9 cellular contexts compared by ENCODE assay signal in genomic region chr3:25897019-25897418, GRCh38.
DNase-seq lines count a peak whose midpoint lies in the region; ATAC-seq and TF ChIP-seq lines count a peak whose summit lies in the region.
"Had no signal": no experiment of that assay in that cellular context is flagged by ENCODE, and none has a peak within 500 bp of the region (broad histone marks: within the 10 kb centered on the region; RNA-seq: fewer than 3 reads in every experiment).

No MANE protein-coding gene starts in this region.

- H3K27me3 Mint-ChIP-seq in natural killer cell (ENCODE audit: low read depth in 2 of 2), result no peaks in the 10 kb centered on the region
- H3K27me3 Mint-ChIP-seq: dendritic cell treated with granulocyte-macrophage colony-stimulating factor and Interleukin-4, amounts not matched to agents 40 ng/mL and 50 ng/mL, for 4 days had no signal

- peaks cover 0 to 3% of the 10 kb centered on the region in 2 donors for H3K4me1 Mint-ChIP-seq in natural killer cell

- no peaks in the 10 kb centered on the region for H3K9me3 Mint-ChIP-seq in natural killer cell
- H3K9me3 Mint-ChIP-seq: dendritic cell treated with granulocyte-macrophage colony-stimulating factor and Interleukin-4, amounts not matched to agents 40 ng/mL and 50 ng/mL, for 4 days had no signal

- intact Hi-C loops in natural killer cell (cut with micrococcal nuclease), result no loop called here

- H3K27me3 ChIP-seq in brain microvascular endothelial cell (replicated peaks), result no peaks in the 10 kb centered on the region

- TF ChIP-seq CTCF in C4-2B (conservative IDR thresholded peaks at IDR 0.05) (peak; percentile 70), brain microvascular endothelial cell (IDR thresholded peaks at IDR 0.05; ENCODE audit: low read depth, low read length, missing control alignments) (peak; percentile 47), natural killer cell (IDR thresholded peaks at IDR 0.05) (no peak)

- ATAC-seq in GM19035 (IDR thresholded peaks at IDR 0.05; ENCODE audit: unreplicated experiment), result peak; percentile 61
- no peak for ATAC-seq in natural killer cell

- H3K36me3 Mint-ChIP-seq in natural killer cell, result no peaks in the 10 kb centered on the region

- DNase-seq in HT1080 (ENCODE audit: low read depth) (peak; percentile 24), brain microvascular endothelial cell (peak; percentile 9), DMS114 treated with DMSO at 0.1 percent for 48 hours (lab: John Stamatoyannopoulos, UW; ENCODE audit: unreplicated experiment) (no peak), G401 (ENCODE audit: low spot score) (no peak), natural killer cell (no peak), NCI-H2107 (lab: John Stamatoyannopoulos, UW) (no peak)

- H3K36me3 ChIP-seq in brain microvascular endothelial cell (replicated peaks), result no peaks in the 10 kb centered on the region

- H3K27ac ChIP-seq in C4-2B, result no peak overlapping the region
- H3K27ac ChIP-seq in brain microvascular endothelial cell, result no peak overlapping the region

- no peak overlapping the region for H3K4me3 Mint-ChIP-seq in natural killer cell
- H3K4me3 Mint-ChIP-seq: dendritic cell treated with granulocyte-macrophage colony-stimulating factor and Interleukin-4, amounts not matched to agents 40 ng/mL and 50 ng/mL, for 4 days had no signal

- no peak overlapping the region for H3K4me3 ChIP-seq in brain microvascular endothelial cell (ENCODE audit: low read depth, low read length)

- no peak overlapping the region for H3K27ac Mint-ChIP-seq in natural killer cell
- H3K27ac Mint-ChIP-seq: dendritic cell treated with granulocyte-macrophage colony-stimulating factor and Interleukin-4, amounts not matched to agents 40 ng/mL and 50 ng/mL, for 4 days had no signal

- in situ Hi-C loops in brain microvascular endothelial cell (cut with HindIII; ENCODE audit: low pct_ligation_motif_present, low sequenced_read_pairs) (no loop called here), G401 (cut with HindIII; ENCODE audit: low sequenced_read_pairs) (no loop called here)

Comparison
In these comparisons a context has a peak if more than half of its experiments do, and no peak if none do; other contexts are left out.
1. DNase-seq: peak in HT1080 (single experiment) and brain microvascular endothelial cell (single experiment); none in DMS114 treated with DMSO at 0.1 percent for 48 hours (single experiment), G401 (single experiment), natural killer cell (single experiment) and NCI-H2107 (single experiment).